8 cellular contexts compared by ENCODE assay signal in the genomic region with DNA sequence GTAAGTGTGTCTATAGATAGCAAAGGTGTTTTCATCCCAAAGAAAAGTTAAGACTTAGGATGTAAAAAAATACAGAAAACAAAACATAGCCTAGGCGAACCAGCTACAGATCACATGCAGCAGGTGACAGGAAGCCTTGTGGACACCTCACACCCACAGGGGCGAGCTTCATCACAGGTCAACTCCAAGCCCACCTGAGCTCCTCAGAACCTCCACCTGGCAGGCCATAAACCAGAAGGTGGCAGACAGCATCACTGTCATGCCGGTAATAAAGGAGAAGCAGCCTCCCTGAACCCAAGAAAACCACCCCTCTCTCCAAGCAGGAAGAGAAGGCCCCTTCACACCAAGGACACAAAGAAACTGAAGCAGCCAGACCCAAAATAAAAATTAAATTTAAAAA. TPM values are rescaled to one million over a fixed set of nuclear protein-coding genes. Genes with fewer than 3 reads are reported as not detected.
DNase-seq lines count a peak whose midpoint lies in the region; ATAC-seq and TF ChIP-seq lines count a peak whose summit lies in the region.

No MANE protein-coding gene starts in this region.

- no peak for TF ChIP-seq CTCF in MM.1S (IDR thresholded peaks at IDR 0.05; ENCODE audit: low read length)
- TF ChIP-seq CTCF in right lobe of liver (IDR thresholded peaks at IDR 0.05): no peak
- TF ChIP-seq CTCF in tibial nerve (IDR thresholded peaks at IDR 0.05): no peak

- H3K36me3 ChIP-seq in ES-I3 (ENCODE audit: insufficient read depth, low read length) (no peaks in the 10 kb centered on the region), MM.1S (replicated peaks; ENCODE audit: insufficient read depth, low read length) (no peaks in the 10 kb centered on the region), adipocyte (ENCODE audit: control insufficient read depth, insufficient read depth, low read length, severe bottlenecking) (no peaks in the 10 kb centered on the region), right lobe of liver (no peaks in the 10 kb centered on the region), tibial nerve (no peaks in the 10 kb centered on the region)

- no peaks in the 10 kb centered on the region for H3K27me3 ChIP-seq in MM.1S (replicated peaks; ENCODE audit: insufficient read depth, low read length)
- H3K27me3 ChIP-seq in adipocyte (replicated peaks; ENCODE audit: control insufficient read depth, insufficient read depth, low read length): no peaks in the 10 kb centered on the region
- no peaks in the 10 kb centered on the region for H3K27me3 ChIP-seq in right lobe of liver
- H3K27me3 ChIP-seq in tibial nerve: no peaks in the 10 kb centered on the region

- no peaks in the 10 kb centered on the region for H3K79me2 ChIP-seq in MM.1S (ENCODE audit: low read length)

- ATAC-seq in right lobe of liver (peak in 3 of 4 donors; percentile 5 to 23 (median 5)), HG03469 (IDR thresholded peaks at IDR 0.05; ENCODE audit: unreplicated experiment) (no peak)

- no peak for TF ChIP-seq EP300 in tibial nerve (IDR thresholded peaks at IDR 0.05)

- no peak overlapping the region for H3K27ac ChIP-seq in MM.1S (ENCODE audit: low read length)
- H3K27ac ChIP-seq in right lobe of liver: peak overlapping the region; percentile 81 to 90 (median 90)
- peak overlapping the region; percentile 79 to 93 (median 90) for H3K27ac ChIP-seq in tibial nerve

- H3K9ac ChIP-seq in ES-I3 (ENCODE audit: low read depth, low read length) (peak overlapping the region; percentile 80; the same call in 1 of the 2 replicates), MM.1S (ENCODE audit: low read length) (no peak overlapping the region), adipocyte (ENCODE audit: low read length) (peak overlapping the region; percentile 86)

- DNase-seq in MM.1S (no peak), adipocyte (ENCODE audit: low read depth) (no peak), right lobe of liver (peak in 1 of 3 donors; percentile 37), tibial nerve (ENCODE audit: low spot score in 2 of 2) (no peak), DMS79 treated with DMSO at 0.1 percent for 48 hours (lab: John Stamatoyannopoulos, UW) (no peak), GDM1 (lab: John Stamatoyannopoulos, UW) (no peak)

- H3K4me2 ChIP-seq in MM.1S (ENCODE audit: low read depth, low read length): peak overlapping the region; percentile 91; the same call in 1 of the 2 replicates

- no peaks in the 10 kb centered on the region for H3K9me3 ChIP-seq in ES-I3 (ENCODE audit: control insufficient read depth, insufficient read depth, low read length)
- H3K9me3 ChIP-seq in MM.1S (replicated peaks; ENCODE audit: insufficient read depth, low read length): no peaks in the 10 kb centered on the region
- H3K9me3 ChIP-seq in adipocyte (ENCODE audit: control insufficient read depth, low read length): no peaks in the 10 kb centered on the region
- H3K9me3 ChIP-seq in right lobe of liver: no peaks in the 10 kb centered on the region
- H3K9me3 ChIP-seq in tibial nerve: no peaks in the 10 kb centered on the region

- H3K4me3 ChIP-seq in MM.1S (ENCODE audit: low read length) (peak overlapping the region; percentile 81), adipocyte (ENCODE audit: low read length) (peak overlapping the region; percentile 90), right lobe of liver (peak overlapping the region; percentile 81 to 85 (median 81)), tibial nerve (peak overlapping the region; percentile 84 to 100 (median 97))

- intact Hi-C loops in right lobe of liver (cut with DNase I): no loop called here

- no peak for TF ChIP-seq POLR2A in right lobe of liver (IDR thresholded peaks at IDR 0.05)
- TF ChIP-seq POLR2A in tibial nerve (IDR thresholded peaks at IDR 0.05): no peak

- WGBS in right lobe of liver (ENCODE audit: insufficient coverage, low coverage, low lambda C conversion rate, missing lambda C conversion rate): 13% methylated on average over 2 of the region's 3 CpGs
- WGBS in tibial nerve, 2 donors: 59 to 60% methylated on average over 3 of the region's 3 CpGs

- peak overlapping the region; percentile 91 for H2AFZ ChIP-seq in MM.1S (ENCODE audit: low read length)

- no peaks in the 10 kb centered on the region for H4K20me1 ChIP-seq in MM.1S (ENCODE audit: insufficient read depth, low read length)

- H3K9me2 ChIP-seq in MM.1S (replicated peaks; ENCODE audit: insufficient read depth, low read length): no peaks in the 10 kb centered on the region

- no peaks in the 10 kb centered on the region; the same call in 1 of the 2 replicates for H3F3A ChIP-seq in MM.1S (ENCODE audit: insufficient read depth, low read length)

- peaks cover 6% of the 10 kb centered on the region; the same call in 1 of the 2 replicates for H3K4me1 ChIP-seq in ES-I3 (ENCODE audit: insufficient read depth, low read length)
- H3K4me1 ChIP-seq in MM.1S (ENCODE audit: low read length): peaks cover 4% of the 10 kb centered on the region; the same call in 1 of the 2 replicates
- peaks cover 20% of the 10 kb centered on the region for H3K4me1 ChIP-seq in adipocyte (ENCODE audit: control insufficient read depth, insufficient read depth, low read length)
- H3K4me1 ChIP-seq in right lobe of liver: peaks cover 0 to 37% (median 7%) of the 10 kb centered on the region in 4 donors
- peaks cover 0 to 19% (median 7%) of the 10 kb centered on the region in 4 donors for H3K4me1 ChIP-seq in tibial nerve

RNA-seq across cellular contexts. Expression of a gene that starts 1.0 kb away (rescaled TPM):
- total RNA-seq in right lobe of liver: 10 to 100 TPM; 38.3 to 76.7 (median 62.7) TPM
- total RNA-seq in tibial nerve: 10 to 100 TPM; 20.5 to 42.9 (median 29.6) TPM
